ENCODE assay signal across 20 cellular contexts in the genomic region with DNA sequence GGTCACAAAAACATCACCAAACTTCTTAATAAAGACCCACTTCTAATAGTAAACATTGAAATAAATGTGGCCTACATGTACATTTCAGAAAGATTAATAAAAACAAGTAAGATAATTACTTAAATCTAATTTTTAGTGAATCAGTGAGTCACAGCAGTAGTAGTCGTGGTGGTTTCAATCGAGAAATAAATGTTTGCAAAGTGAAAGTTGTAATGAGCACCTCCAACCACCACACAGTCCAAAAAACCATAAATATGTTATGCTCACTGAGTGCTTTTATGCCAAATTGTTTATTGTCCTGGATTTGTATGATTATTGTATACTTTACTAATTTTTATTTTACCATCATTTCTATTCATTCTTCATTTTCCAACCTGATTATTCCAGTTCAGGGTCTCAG.
DNase-seq lines count a peak whose midpoint lies in the region; ATAC-seq, FAIRE-seq and TF ChIP-seq lines count a peak whose summit lies in the region.
"Had no signal": no experiment of that assay in that cellular context is flagged by ENCODE, and none has a peak within 500 bp of the region (broad histone marks: within the 10 kb centered on the region; RNA-seq: fewer than 3 reads in every experiment).

No MANE protein-coding gene starts in this region.

- no peaks in the 10 kb centered on the region for H3K9me3 ChIP-seq in GM12878 (replicated peaks; ENCODE audit: control insufficient read depth, insufficient read depth, low read length)
- no peaks in the 10 kb centered on the region for H3K9me3 ChIP-seq in trophoblast cell (ENCODE audit: insufficient read depth, low read depth, low read length)
- H3K9me3 ChIP-seq in SJCRH30 (replicated peaks) = no peaks in the 10 kb centered on the region
- H3K9me3 ChIP-seq: A549; BLaER1 treated with 17β-estradiol and CSF1 and Interleukin-3, amounts not matched to agents 10 nM and 100 nM; Caco-2 had no signal

- SMC1A ChIA-PET in GM12878 (lab: Charles Lee; ENCODE audit: uncharacterized antibody, unreplicated experiment) = no interaction called here

- no peak overlapping the region for H4K8ac ChIP-seq in trophoblast cell (ENCODE audit: low read depth, low read length)

- no peaks in the 10 kb centered on the region for H3K4me1 ChIP-seq in GM12878 (ENCODE audit: control insufficient read depth, insufficient read depth, low read length)
- H3K4me1 ChIP-seq in trophoblast cell (ENCODE audit: control insufficient read depth in 1 of 2, insufficient read depth in 2 of 2, low read length in 2 of 2) = peaks cover 2 to 4% of the 10 kb centered on the region in 2 experiments
- H3K4me1 ChIP-seq in SJCRH30 = no peaks in the 10 kb centered on the region
- H3K4me1 ChIP-seq: BLaER1 treated with 17β-estradiol and CSF1 and Interleukin-3, amounts not matched to agents 10 nM and 100 nM had no signal

- no peak for TF ChIP-seq EP300 in GM12878 (IDR thresholded peaks at IDR 0.05; ENCODE audit: borderline replicate concordance in 1 of 2, control insufficient read depth in 1 of 2, low read depth in 2 of 2, low read length in 2 of 2)

- H3K9ac ChIP-seq in GM12878 (ENCODE audit: control insufficient read depth, insufficient read depth, low read length) (no peak overlapping the region), trophoblast cell (ENCODE audit: low read length) (no peak overlapping the region)
- H3K9ac ChIP-seq: BLaER1 treated with 17β-estradiol and CSF1 and Interleukin-3, amounts not matched to agents 10 nM and 100 nM had no signal

- H2BK120ac ChIP-seq in trophoblast cell (ENCODE audit: insufficient read depth, low read length, poor library complexity) = no peak overlapping the region

- H2AFZ ChIP-seq in GM12878 (ENCODE audit: control insufficient read depth, low read depth, low read length) (no peak overlapping the region), trophoblast cell (ENCODE audit: insufficient read depth, low read length, poor library complexity) (no peak overlapping the region)

- H3K23ac ChIP-seq in trophoblast cell (ENCODE audit: low read length) = no peak overlapping the region

- peak overlapping the region; percentile 99 for H2AK5ac ChIP-seq in trophoblast cell (ENCODE audit: low read length)

- H2BK5ac ChIP-seq in trophoblast cell (ENCODE audit: low read depth, low read length, poor library complexity) = no peak overlapping the region

- H3K4me3 ChIP-seq in GM12878 (no peak overlapping the region), trophoblast cell (ENCODE audit: low read depth, low read length) (no peak overlapping the region), SJCRH30 (no peak overlapping the region)
- H3K4me3 ChIP-seq: A549; BLaER1 treated with 17β-estradiol and CSF1 and Interleukin-3, amounts not matched to agents 10 nM and 100 nM had no signal

- H3K27me3 ChIP-seq in GM12878 (replicated peaks in 1 of 2; ENCODE audit: control insufficient read depth in 2 of 2, insufficient read depth in 2 of 2, low read length in 1 of 2) (no peaks in the 10 kb centered on the region), trophoblast cell (ENCODE audit: insufficient read depth, low read length) (no peaks in the 10 kb centered on the region), SJCRH30 (no peaks in the 10 kb centered on the region; the same call in 1 of the 2 replicates)
- H3K27me3 ChIP-seq: BLaER1 treated with 17β-estradiol and CSF1 and Interleukin-3, amounts not matched to agents 10 nM and 100 nM had no signal

- no peak for FAIRE-seq in GM12878 (lab: Jason Lieb, UNC)
- FAIRE-seq: A549, G401.6, GM12892, GM18507, GM19239 had no signal

- H3K27ac ChIP-seq in GM12878 (ENCODE audit: control insufficient read depth, insufficient read depth) (no peak overlapping the region), trophoblast cell (ENCODE audit: low read depth, low read length) (no peak overlapping the region), SJCRH30 (no peak overlapping the region)
- H3K27ac ChIP-seq: 22Rv1; A549; BLaER1 treated with 17β-estradiol and CSF1 and Interleukin-3, amounts not matched to agents 10 nM and 100 nM; C4-2B had no signal

- no peak overlapping the region for H3K14ac ChIP-seq in trophoblast cell (ENCODE audit: low read length)

- no TSS peak for BruUV-seq in GM12878 (replicated peaks; lab: Mats Ljungman, UMichigan)

- no peak overlapping the region for H3K4ac ChIP-seq in trophoblast cell (ENCODE audit: low read depth, low read length)

- no peaks in the 10 kb centered on the region for H4K20me1 ChIP-seq in GM12878 (ENCODE audit: control insufficient read depth, insufficient read depth)
- H4K20me1 ChIP-seq: BLaER1 treated with 17β-estradiol and CSF1 and Interleukin-3, amounts not matched to agents 10 nM and 100 nM had no signal

- intact Hi-C loops in GM12878 (cut with micrococcal nuclease; ENCODE audit: unreplicated experiment) = no loop called here

- DNase-seq in GM12878 (ENCODE audit: low read depth, low spot score) = no peak
- DNase-seq in trophoblast cell = no peak
- no peak for DNase-seq in SJCRH30
- no peak for DNase-seq in NCI-H345 treated with DMSO at 0.1 percent for 48 hours (lab: John Stamatoyannopoulos, UW; ENCODE audit: unreplicated experiment)
- DNase-seq: AML-193; Caco-2; Calu3; CD4-positive, alpha-beta T cell; CD8-positive, alpha-beta T cell; DMS79 treated with DMSO at 0.1 percent for 48 hours; GF-D8 had no signal

- in situ Hi-C loops in GM12878 (cut with MboI) = no loop called here

- H3K79me2 ChIP-seq in GM12878 (ENCODE audit: control insufficient read depth, insufficient read depth, low read length) = no peaks in the 10 kb centered on the region
- no peaks in the 10 kb centered on the region for H3K79me2 ChIP-seq in trophoblast cell (ENCODE audit: control insufficient read depth, insufficient read depth, low read length, poor library complexity)

- CTCF ChIA-PET in GM12878 (lab: Yijun Ruan, JAX) = no interaction called here

- H3K18ac ChIP-seq in trophoblast cell (ENCODE audit: low read length) = peak overlapping the region; percentile 95

- TF ChIP-seq RAD21 in GM12878 (IDR thresholded peaks at IDR 0.05; ENCODE audit: insufficient read depth, low read depth, low read length) = no peak

- WGBS in GM12878 (ENCODE audit: insufficient coverage, insufficient replicate concordance, low lambda C conversion rate, missing lambda C conversion rate) = 56% methylated on average over 2 of the region's 2 CpGs
- WGBS in trophoblast cell (ENCODE audit: extremely low coverage, insufficient coverage, insufficient read length) = no CpG with 5 or more reads among the region's 2 CpGs

- no peak for TF ChIP-seq POLR2A in GM12878 (IDR thresholded peaks at IDR 0.05; ENCODE audit: low read depth, low read length)

- H3K79me1 ChIP-seq in trophoblast cell (ENCODE audit: low read length) = peaks cover 6% of the 10 kb centered on the region

- no peak for TF ChIP-seq CTCF in GM12878 (IDR thresholded peaks at IDR 0.05 in 2 of 3, conservative IDR thresholded peaks at IDR 0.05 in 1 of 3; ENCODE audit: control insufficient read depth in 2 of 3, extremely low read depth in 1 of 3, insufficient read depth in 1 of 3, low read depth in 3 of 3, low read length in 3 of 3)

- RAD21 ChIA-PET in GM12878 (lab: Charles Lee; ENCODE audit: unreplicated experiment) = no interaction called here

- POLR2A ChIA-PET in GM12878 (lab: Charles Lee) = no interaction called here

- ATAC-seq in GM18867 (IDR thresholded peaks at IDR 0.05; ENCODE audit: unreplicated experiment) (peak; percentile 40), GM12878 (peak; percentile 71)
- ATAC-seq: A549; CD8-positive, alpha-beta T cell had no signal

- H3K36me3 ChIP-seq in GM12878 (ENCODE audit: control insufficient read depth in 2 of 2, insufficient read depth in 2 of 2, low read length in 1 of 2) (no peaks in the 10 kb centered on the region), trophoblast cell (ENCODE audit: control insufficient read depth in 1 of 2, insufficient read depth in 2 of 2, low read length in 2 of 2) (no peaks in the 10 kb centered on the region), SJCRH30 (no peaks in the 10 kb centered on the region)
- H3K36me3 ChIP-seq: BLaER1 treated with 17β-estradiol and CSF1 and Interleukin-3, amounts not matched to agents 10 nM and 100 nM had no signal

- H4K91ac ChIP-seq in trophoblast cell (ENCODE audit: low read depth, low read length) = peak overlapping the region; percentile 43

- no peak overlapping the region for H4K12ac ChIP-seq in trophoblast cell (ENCODE audit: low read depth, low read length)

- H2BK12ac ChIP-seq in trophoblast cell (ENCODE audit: low read length) = peak overlapping the region; percentile 92

- H3K4me2 ChIP-seq in GM12878 (ENCODE audit: control insufficient read depth, insufficient read depth) (no peak overlapping the region), trophoblast cell (ENCODE audit: low read length) (no peak overlapping the region)
- H3K4me2 ChIP-seq: A549; BLaER1 treated with 17β-estradiol and CSF1 and Interleukin-3, amounts not matched to agents 10 nM and 100 nM had no signal

TF ChIP-seq in GM12878, 131 proteins besides CTCF, POLR2A, EP300 and RAD21 (continues in another document):
- TF ChIP-seq RUNX3 (IDR thresholded peaks at IDR 0.05; ENCODE audit: low read length) (no peak), NR2C1 (IDR thresholded peaks at IDR 0.05) (no peak)
- TF ChIP-seq, protein P1, sequence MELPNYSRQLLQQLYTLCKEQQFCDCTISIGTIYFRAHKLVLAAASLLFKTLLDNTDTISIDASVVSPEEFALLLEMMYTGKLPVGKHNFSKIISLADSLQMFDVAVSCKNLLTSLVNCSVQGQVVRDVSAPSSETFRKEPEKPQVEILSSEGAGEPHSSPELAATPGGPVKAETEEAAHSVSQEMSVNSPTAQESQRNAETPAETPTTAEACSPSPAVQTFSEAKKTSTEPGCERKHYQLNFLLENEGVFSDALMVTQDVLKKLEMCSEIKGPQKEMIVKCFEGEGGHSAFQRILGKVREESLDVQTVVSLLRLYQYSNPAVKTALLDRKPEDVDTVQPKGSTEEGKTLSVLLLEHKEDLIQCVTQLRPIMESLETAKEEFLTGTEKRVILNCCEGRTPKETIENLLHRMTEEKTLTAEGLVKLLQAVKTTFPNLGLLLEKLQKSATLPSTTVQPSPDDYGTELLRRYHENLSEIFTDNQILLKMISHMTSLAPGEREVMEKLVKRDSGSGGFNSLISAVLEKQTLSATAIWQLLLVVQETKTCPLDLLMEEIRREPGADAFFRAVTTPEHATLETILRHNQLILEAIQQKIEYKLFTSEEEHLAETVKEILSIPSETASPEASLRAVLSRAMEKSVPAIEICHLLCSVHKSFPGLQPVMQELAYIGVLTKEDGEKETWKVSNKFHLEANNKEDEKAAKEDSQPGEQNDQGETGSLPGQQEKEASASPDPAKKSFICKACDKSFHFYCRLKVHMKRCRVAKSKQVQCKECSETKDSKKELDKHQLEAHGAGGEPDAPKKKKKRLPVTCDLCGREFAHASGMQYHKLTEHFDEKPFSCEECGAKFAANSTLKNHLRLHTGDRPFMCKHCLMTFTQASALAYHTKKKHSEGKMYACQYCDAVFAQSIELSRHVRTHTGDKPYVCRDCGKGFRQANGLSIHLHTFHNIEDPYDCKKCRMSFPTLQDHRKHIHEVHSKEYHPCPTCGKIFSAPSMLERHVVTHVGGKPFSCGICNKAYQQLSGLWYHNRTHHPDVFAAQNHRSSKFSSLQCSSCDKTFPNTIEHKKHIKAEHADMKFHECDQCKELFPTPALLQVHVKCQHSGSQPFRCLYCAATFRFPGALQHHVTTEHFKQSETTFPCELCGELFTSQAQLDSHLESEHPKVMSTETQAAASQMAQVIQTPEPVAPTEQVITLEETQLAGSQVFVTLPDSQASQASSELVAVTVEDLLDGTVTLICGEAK (IDR thresholded peaks at IDR 0.05; ENCODE audit: borderline replicate concordance) = no peak
